Comparison of ENCODE assay signal across 9 cellular contexts in the genomic region with DNA sequence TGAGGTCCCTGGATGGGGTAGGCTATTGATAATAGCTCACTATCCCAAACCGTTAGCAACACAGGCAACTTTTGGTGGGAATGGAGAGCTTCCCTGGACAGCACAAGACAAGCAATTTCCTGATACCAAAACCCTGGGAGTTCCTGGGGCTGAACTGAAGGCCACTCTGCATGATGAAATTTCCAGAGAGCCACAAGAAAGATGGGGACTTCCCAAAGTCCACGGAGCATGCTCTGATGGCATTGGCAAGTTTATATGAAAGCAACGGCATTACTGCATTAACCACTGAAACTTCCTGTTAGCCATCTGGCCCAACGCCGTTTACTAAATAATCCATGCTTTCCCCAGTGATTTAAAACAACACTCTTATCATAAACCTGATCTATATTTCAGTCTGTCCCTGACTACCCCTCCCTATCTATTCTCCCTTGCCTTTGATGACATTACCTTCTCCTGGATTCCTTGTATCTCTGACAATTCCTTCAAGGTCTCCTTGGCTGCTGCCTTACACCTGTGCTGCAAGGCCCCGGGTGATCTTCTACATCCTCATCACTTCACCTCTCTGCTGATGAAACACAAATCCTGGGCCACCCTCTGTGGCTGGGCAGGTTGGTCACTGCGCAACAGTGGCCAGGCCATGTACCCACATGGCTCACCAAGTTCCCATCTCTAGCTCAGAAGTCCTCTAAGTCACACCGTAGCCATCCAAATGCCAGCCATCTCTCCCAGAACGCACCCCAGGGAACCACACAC.
DNase-seq lines count a peak whose midpoint lies in the region; ATAC-seq and TF ChIP-seq lines count a peak whose summit lies in the region.
"Had no signal": no experiment of that assay in that cellular context is flagged by ENCODE, and none has a peak within 500 bp of the region (broad histone marks: within the 10 kb centered on the region; RNA-seq: fewer than 3 reads in every experiment).

No MANE protein-coding gene starts in this region.

- no peaks in the 10 kb centered on the region for H3K27me3 ChIP-seq in HL-60 (ENCODE audit: insufficient read depth, poor library complexity, severe bottlenecking)
- H3K27me3 ChIP-seq in CD4-positive, alpha-beta T cell (ENCODE audit: control insufficient read depth, insufficient read depth, low read length) = no peaks in the 10 kb centered on the region

- H3K9me3 Mint-ChIP-seq in CD4-positive, alpha-beta T cell = no peaks in the 10 kb centered on the region

- no peaks in the 10 kb centered on the region for H3K36me3 Mint-ChIP-seq in CD4-positive, alpha-beta T cell (ENCODE audit: low read depth)

- TF ChIP-seq CTCF in GM13976 (IDR thresholded peaks at IDR 0.05; ENCODE audit: borderline replicate concordance, control extremely low read depth, extremely low read depth, insufficient read depth, missing control alignments) = no peak
- no peak for TF ChIP-seq CTCF in HL-60 (IDR thresholded peaks at IDR 0.05; ENCODE audit: insufficient read depth, low read length)
- TF ChIP-seq CTCF in mucosa of descending colon (IDR thresholded peaks at IDR 0.05) = no peak
- TF ChIP-seq CTCF in CD4-positive, alpha-beta T cell (IDR thresholded peaks at IDR 0.05) = no peak

- CTCF ChIA-PET in CD4-positive, alpha-beta T cell (lab: Charles Lee) = no interaction called here

- POLR2A ChIA-PET in CD4-positive, alpha-beta T cell (lab: Charles Lee) = no interaction called here

- H3K4me1 ChIP-seq in mucosa of descending colon (ENCODE audit: low read depth) = no peaks in the 10 kb centered on the region

- H3K27me3 Mint-ChIP-seq in CD4-positive, alpha-beta T cell = no peaks in the 10 kb centered on the region

- peak; percentile 79 for ATAC-seq in GM21619 (IDR thresholded peaks at IDR 0.05; ENCODE audit: unreplicated experiment)
- ATAC-seq in mucosa of descending colon = peak; percentile 68
- no peak for ATAC-seq in CD4-positive, alpha-beta T cell (ENCODE audit: poor library complexity)

- intact Hi-C loops in mucosa of descending colon (cut with DNase I, micrococcal nuclease) = no loop called here
- intact Hi-C loops in CD4-positive, alpha-beta T cell (cut with DNase I, micrococcal nuclease) = no loop called here

- DNase-seq in GM13976 (ENCODE audit: low spot score) (peak; percentile 75), HL-60 (ENCODE audit: low read depth in 1 of 2, low spot score in 1 of 2) (peak in 1 of 2 experiments; percentile 35), mucosa of descending colon (peak in 1 of 3 donors; percentile 35), HUDEP-2 (lab: John Stamatoyannopoulos, UW; ENCODE audit: unreplicated experiment in 76 of 76) (no peak), DMS79 treated with DMSO at 0.1 percent for 48 hours (lab: John Stamatoyannopoulos, UW) (no peak)
- no peak for DNase-seq in CD4-positive, alpha-beta T cell
- no peak for DNase-seq in stimulated activated CD8-positive, alpha-beta memory T cell treated with anti-CD3 and anti-CD28 coated beads, Interleukin-4, amount 100 ng/mL, for 48 hours

- H3K9me3 ChIP-seq in mucosa of descending colon = no peaks in the 10 kb centered on the region
- no peaks in the 10 kb centered on the region for H3K9me3 ChIP-seq in CD4-positive, alpha-beta T cell (ENCODE audit: control insufficient read depth, low read length)

- no peaks in the 10 kb centered on the region for H3K36me3 ChIP-seq in mucosa of descending colon (ENCODE audit: low read depth)

- no peaks in the 10 kb centered on the region for H3K4me1 Mint-ChIP-seq in CD4-positive, alpha-beta T cell (ENCODE audit: low read depth)

- H3K4me3 ChIP-seq in HL-60 (replicated peaks; ENCODE audit: insufficient read depth, low read length) (no peak overlapping the region), mucosa of descending colon (no peak overlapping the region)
- H3K4me3 ChIP-seq: lung had no signal

- in situ Hi-C loops in GM13976 (cut with MboI; ENCODE audit: low sequenced_read_pairs, unreplicated experiment) = no loop called here

- H3K27ac ChIP-seq in HL-60 (replicated peaks) = peak overlapping the region; percentile 66
- H3K27ac ChIP-seq in CD4-positive, alpha-beta T cell (ENCODE audit: low read depth, low read length) = no peak overlapping the region

- H3K27ac Mint-ChIP-seq in CD4-positive, alpha-beta T cell = no peak overlapping the region

- H3K4me3 Mint-ChIP-seq in CD4-positive, alpha-beta T cell = no peak overlapping the region
